8 cellular contexts compared by ENCODE assay signal in the genomic region with DNA sequence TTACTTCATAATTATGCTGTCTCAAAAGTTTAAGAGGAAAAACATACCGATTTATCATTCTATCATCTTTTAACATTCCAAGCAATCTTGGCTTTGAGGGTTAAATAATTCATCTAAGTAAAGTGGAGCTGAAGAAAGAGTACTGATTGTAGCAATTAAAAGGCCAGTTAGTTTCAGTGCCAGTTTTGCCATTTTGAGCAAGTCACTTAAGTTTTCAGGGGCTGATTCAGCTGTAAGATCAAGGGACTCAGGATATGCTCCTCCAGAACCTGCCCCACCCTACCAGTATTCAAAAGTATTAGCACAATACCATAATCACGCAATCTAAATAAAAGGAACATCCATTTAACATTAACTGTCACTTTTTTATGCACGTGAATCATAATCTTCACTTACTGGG. TPM values are rescaled to one million over a fixed set of nuclear protein-coding genes. Genes with fewer than 3 reads are reported as not detected.
A peak's percentile ranks its signal among the peaks of the same experiment; 100 is the strongest.
DNase-seq lines count a peak whose midpoint lies in the region; ATAC-seq and TF ChIP-seq lines count a peak whose summit lies in the region.

No MANE protein-coding gene starts in this region.

- peak overlapping the region; percentile 92 for H3K4me2 ChIP-seq in smooth muscle cell

- H3K4me1 ChIP-seq in SJCRH30 (no peaks in the 10 kb centered on the region), esophagus squamous epithelium (peaks cover 4 to 43% (median 12%) of the 10 kb centered on the region in 3 donors), smooth muscle cell (ENCODE audit: low read depth) (peaks cover 18% of the 10 kb centered on the region), mucosa of descending colon (ENCODE audit: low read depth) (peaks cover 16% of the 10 kb centered on the region)

- TF ChIP-seq CTCF in esophagus squamous epithelium (IDR thresholded peaks at IDR 0.05) (no peak), smooth muscle cell (IDR thresholded peaks at IDR 0.05; ENCODE audit: borderline replicate concordance, insufficient read depth, poor library complexity, severe bottlenecking) (no peak), mucosa of descending colon (IDR thresholded peaks at IDR 0.05) (no peak)

- H3K36me3 ChIP-seq in SJCRH30 = peaks cover 21% of the 10 kb centered on the region
- H3K36me3 ChIP-seq in esophagus squamous epithelium = peaks cover 0 to 37% (median 0%) of the 10 kb centered on the region in 3 donors
- H3K36me3 ChIP-seq in smooth muscle cell (ENCODE audit: low read depth) = peaks cover 15% of the 10 kb centered on the region
- no peaks in the 10 kb centered on the region for H3K36me3 ChIP-seq in mucosa of descending colon (ENCODE audit: low read depth)

- peak overlapping the region; percentile 93 for H3K9ac ChIP-seq in smooth muscle cell (ENCODE audit: low read depth)

- H3K4me3 ChIP-seq in SJCRH30 (peak overlapping the region; percentile 91), esophagus squamous epithelium (peak overlapping the region; percentile 56 to 93 (median 85)), smooth muscle cell (peak overlapping the region; percentile 84), mucosa of descending colon (no peak overlapping the region)

- H3K27ac ChIP-seq in SJCRH30 = no peak overlapping the region
- peak overlapping the region in 2 of 4 donors; percentile 97 to 99 for H3K27ac ChIP-seq in esophagus squamous epithelium
- no peak overlapping the region for H3K27ac ChIP-seq in smooth muscle cell (ENCODE audit: low read depth)

- no peak for ATAC-seq in GM21619 (IDR thresholded peaks at IDR 0.05; ENCODE audit: unreplicated experiment)
- ATAC-seq in mucosa of descending colon = no peak

- H3F3A ChIP-seq in smooth muscle cell (ENCODE audit: low read depth) = peaks cover 4% of the 10 kb centered on the region

- DNase-seq in NOMO-1 treated with DMSO at 0.1 percent for 48 hours (lab: John Stamatoyannopoulos, UW; ENCODE audit: unreplicated experiment) = peak; percentile 26
- no peak for DNase-seq in NOMO-1 treated with dmso at 0.1 percent for 144 hours (lab: John Stamatoyannopoulos, UW; ENCODE audit: unreplicated experiment)
- DNase-seq in SJCRH30 = no peak
- no peak for DNase-seq in esophagus squamous epithelium (lab: John Stamatoyannopoulos, UW)
- DNase-seq in smooth muscle cell (lab: John Stamatoyannopoulos, UW; ENCODE audit: unreplicated experiment) = no peak
- no peak for DNase-seq in SIG-M5 treated with dmso at 0.1 percent for 504 hours (lab: John Stamatoyannopoulos, UW; ENCODE audit: unreplicated experiment)
- DNase-seq in mucosa of descending colon = no peak

- H3K9me3 ChIP-seq in SJCRH30 (replicated peaks) (no peaks in the 10 kb centered on the region), esophagus squamous epithelium (no peaks in the 10 kb centered on the region), smooth muscle cell (replicated peaks; ENCODE audit: low read depth) (no peaks in the 10 kb centered on the region), mucosa of descending colon (no peaks in the 10 kb centered on the region)

- intact Hi-C loops in esophagus squamous epithelium (cut with DNase I) (no loop called here), mucosa of descending colon (cut with DNase I, micrococcal nuclease) (no loop called here)

- H4K20me1 ChIP-seq in smooth muscle cell (ENCODE audit: low read depth) = peaks cover 63% of the 10 kb centered on the region

- 23 to 26% methylated on average over 3 of the region's 3 CpGs for WGBS in esophagus squamous epithelium, 2 donors
- WGBS in smooth muscle cell (ENCODE audit: low lambda C conversion rate) = 31% methylated on average over 3 of the region's 3 CpGs

- H3K27me3 ChIP-seq in SJCRH30 (no peaks in the 10 kb centered on the region), esophagus squamous epithelium (no peaks in the 10 kb centered on the region), smooth muscle cell (ENCODE audit: low read depth) (no peaks in the 10 kb centered on the region)

- H2AFZ ChIP-seq in smooth muscle cell (ENCODE audit: low read depth) = no peak overlapping the region

- no peak for TF ChIP-seq POLR2A in esophagus squamous epithelium (IDR thresholded peaks at IDR 0.05)

- peaks cover 65% of the 10 kb centered on the region for H3K79me2 ChIP-seq in smooth muscle cell (ENCODE audit: low read depth)

RNA-seq across cellular contexts. Expression of gene SS18, which starts 1.9 kb away (rescaled TPM):
- total RNA-seq in SJCRH30 (2014; rRNA removed; shearing (Covaris generic)) = 61.3 and 70.2 TPM in 2 replicates
- 100 to 1,000 TPM in 1 of 4 donors, 10 to 100 TPM in 3; 72.7 to 107 (median 82.4) TPM for total RNA-seq in esophagus squamous epithelium
- total RNA-seq in smooth muscle cell = 180 and 194 TPM in 2 replicates
- polyA plus RNA-seq in smooth muscle cell = 84.6 and 109 TPM in 2 replicates
- 10 to 100 TPM; 45.5 to 61.8 (median 55.7) TPM for total RNA-seq in mucosa of descending colon

RNA-seq across cellular contexts. Expression of gene PSMA8, which starts 45.2 kb away (rescaled TPM):
- not detected in 2 replicates for total RNA-seq in SJCRH30 (2014; rRNA removed; shearing (Covaris generic))
- total RNA-seq in esophagus squamous epithelium = not detected
- total RNA-seq in smooth muscle cell = 0.49 TPM in 1 of 2 replicates, not detected in the other
- not detected in 2 replicates for polyA plus RNA-seq in smooth muscle cell
- total RNA-seq in mucosa of descending colon = not detected
